ENCODE assay signal across 22 cellular contexts in genomic region chr11:1126491-1126926, GRCh38. TPM values are rescaled to one million over a fixed set of nuclear protein-coding genes. Genes with fewer than 3 reads are reported as not detected.
"Had no signal": no experiment of that assay in that cellular context is flagged by ENCODE, and none has a peak within 500 bp of the region (broad histone marks: within the 10 kb centered on the region; RNA-seq: fewer than 3 reads in every experiment).

No MANE protein-coding gene starts in this region.

- H3K4me3 ChIP-seq: colonic mucosa, neural progenitor cell, ovary, right lobe of liver, smooth muscle cell, thoracic aorta, uterus had no signal

- H3K27ac ChIP-seq: brain microvascular endothelial cell, colonic mucosa, neural progenitor cell, ovary, right lobe of liver, thoracic aorta, uterus had no signal

- H3K36me3 Mint-ChIP-seq: neural progenitor cell had no signal

- H3K27ac Mint-ChIP-seq: activated CD8-positive, alpha-beta T cell treated with anti-CD3 and anti-CD28 coated beads, Interleukin-2, amount 10 ng/mL, durations not matched to agents 7 days and 5 days; activated naive CD8-positive, alpha-beta T cell treated with anti-CD3 and anti-CD28 coated beads, Interleukin-2, amount 50 U/mL, for 24 hours; memory B cell; neural progenitor cell; stimulated activated effector memory CD8-positive, alpha-beta T cell treated with anti-CD3 and anti-CD28 coated beads, Interleukin-12 subunit alpha, Interleukin-12 subunit beta, amount 100 ng/mL, for 72 hours had no signal

- ATAC-seq: activated CD8-positive, alpha-beta T cell treated with anti-CD3 and anti-CD28 coated beads, Interleukin-2, amount 10 ng/mL, durations not matched to agents 7 days and 5 days; activated naive CD8-positive, alpha-beta T cell treated with anti-CD3 and anti-CD28 coated beads, Interleukin-2, amount 50 U/mL, for 24 hours; stimulated activated effector memory CD8-positive, alpha-beta T cell treated with anti-CD3 and anti-CD28 coated beads, Interleukin-12 subunit alpha, Interleukin-12 subunit beta, amount 100 ng/mL, for 72 hours had no signal

- H3K4me1 ChIP-seq: colonic mucosa, right lobe of liver, uterus had no signal

- H3K9me3 Mint-ChIP-seq: neural progenitor cell had no signal

- H3K36me3 ChIP-seq: brain microvascular endothelial cell, colonic mucosa, neural progenitor cell, ovary, right lobe of liver, thoracic aorta, uterus had no signal

- H3K4me1 Mint-ChIP-seq: activated naive CD8-positive, alpha-beta T cell treated with anti-CD3 and anti-CD28 coated beads, Interleukin-2, amount 50 U/mL, for 24 hours; central memory CD8-positive, alpha-beta T cell; neural progenitor cell; stimulated activated effector memory CD8-positive, alpha-beta T cell treated with anti-CD3 and anti-CD28 coated beads, Interleukin-12 subunit alpha, Interleukin-12 subunit beta, amount 100 ng/mL, for 72 hours had no signal

- H3K4me3 Mint-ChIP-seq: activated CD8-positive, alpha-beta T cell treated with anti-CD3 and anti-CD28 coated beads, Interleukin-2, amount 10 ng/mL, durations not matched to agents 7 days and 5 days; activated naive CD8-positive, alpha-beta T cell treated with anti-CD3 and anti-CD28 coated beads, Interleukin-2, amount 50 U/mL, for 24 hours; central memory CD8-positive, alpha-beta T cell; memory B cell; neural progenitor cell; stimulated activated effector memory CD8-positive, alpha-beta T cell treated with anti-CD3 and anti-CD28 coated beads, Interleukin-12 subunit alpha, Interleukin-12 subunit beta, amount 100 ng/mL, for 72 hours had no signal

- DNase-seq: activated CD8-positive, alpha-beta T cell treated with anti-CD3 and anti-CD28 coated beads, Interleukin-2, amount 10 ng/mL, durations not matched to agents 7 days and 5 days; activated naive CD4-positive, alpha-beta T cell treated with Interleukin-2 at 50 U/mL for 16 hours; activated naive CD8-positive, alpha-beta T cell treated with anti-CD3 and anti-CD28 coated beads, Interleukin-2, amount 50 U/mL, for 24 hours; anterior cingulate cortex; brain microvascular endothelial cell; colonic mucosa; stimulated activated CD4-positive, alpha-beta T cell treated with anti-CD3 and anti-CD28 coated beads, Interleukin-4, amount 100 ng/mL, for 1 hour; uterus had no signal

- H3K9me3 ChIP-seq: colonic mucosa, ovary, right lobe of liver, thoracic aorta, uterus had no signal

- H3K27me3 ChIP-seq: brain microvascular endothelial cell, colonic mucosa, ovary, right lobe of liver, uterus had no signal

RNA-seq across cellular contexts. Expression of gene MUC5AC, which starts 31.2 kb away (rescaled TPM):
- total RNA-seq: activated CD8-positive, alpha-beta T cell treated with anti-CD3 and anti-CD28 coated beads, Interleukin-2, amount 10 ng/mL, durations not matched to agents 7 days and 5 days; frontal cortex; kidney epithelial cell; liver; right lobe of liver; SK-MEL-5; smooth muscle cell; T-helper 2 cell treated with Interferon-gamma antibody and Interleukin-4, amounts not matched to agents 100 ng/mL and 5 ng/mL, for 36 hours had no signal
- polyA plus RNA-seq: liver, ovary, smooth muscle cell had no signal

RNA-seq across cellular contexts. Expression of gene MUC2, which starts 51.8 kb away (rescaled TPM):
- total RNA-seq: activated CD8-positive, alpha-beta T cell treated with anti-CD3 and anti-CD28 coated beads, Interleukin-2, amount 10 ng/mL, durations not matched to agents 7 days and 5 days; frontal cortex; kidney epithelial cell; liver; mononuclear cell; SK-MEL-5; smooth muscle cell; T-helper 2 cell treated with Interferon-gamma antibody and Interleukin-4, amounts not matched to agents 100 ng/mL and 5 ng/mL, for 36 hours; thoracic aorta had no signal
- polyA plus RNA-seq: smooth muscle cell had no signal
